Comparison of ENCODE assay signal across 9 cellular contexts in the genomic region with DNA sequence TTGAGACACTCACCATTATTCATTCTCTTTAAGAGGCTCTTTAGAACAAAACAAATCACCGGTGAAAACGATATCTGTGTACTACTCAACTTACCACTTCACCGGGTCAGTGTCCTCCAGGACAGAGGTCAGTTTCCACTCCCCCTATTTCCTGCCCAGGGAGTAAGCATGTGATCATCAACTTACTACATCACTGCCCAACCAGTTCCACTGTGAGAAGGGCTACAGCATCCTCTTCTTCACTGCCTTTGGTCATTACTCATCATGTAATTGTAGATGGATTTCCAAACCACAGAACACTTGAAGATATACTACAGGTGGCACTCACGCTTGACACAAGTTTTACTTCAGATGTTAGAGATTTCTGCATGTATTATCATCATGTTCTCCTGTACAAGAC. TPM values are rescaled to one million over a fixed set of nuclear protein-coding genes. Genes with fewer than 3 reads are reported as not detected.
A peak's percentile ranks its signal among the peaks of the same experiment; 100 is the strongest.
DNase-seq lines count a peak whose midpoint lies in the region; TF ChIP-seq lines count a peak whose summit lies in the region.
"Had no signal": no experiment of that assay in that cellular context is flagged by ENCODE, and none has a peak within 500 bp of the region (broad histone marks: within the 10 kb centered on the region; RNA-seq: fewer than 3 reads in every experiment).

No MANE protein-coding gene starts in this region.

- no peaks in the 10 kb centered on the region for H3K79me2 ChIP-seq in osteoblast (ENCODE audit: insufficient read depth, low read length)

- peaks cover 9% of the 10 kb centered on the region for H3K4me1 ChIP-seq in osteoblast (ENCODE audit: insufficient read depth, low read length)

- H4K20me1 ChIP-seq in osteoblast (ENCODE audit: insufficient read depth, low read length): no peaks in the 10 kb centered on the region

- H3K27ac Mint-ChIP-seq in glutamatergic neuron (ENCODE audit: unreplicated experiment): no peak overlapping the region

- no peak overlapping the region for H3K4me3 Mint-ChIP-seq in glutamatergic neuron (ENCODE audit: unreplicated experiment)

- peak overlapping the region; percentile 52 for H2AFZ ChIP-seq in osteoblast (ENCODE audit: low read length)

- no peaks in the 10 kb centered on the region for H3K36me3 ChIP-seq in osteoblast (ENCODE audit: insufficient read depth, low read length)

- H3K27me3 Mint-ChIP-seq in glutamatergic neuron (ENCODE audit: unreplicated experiment): peaks cover 5% of the 10 kb centered on the region

- peaks cover 7% of the 10 kb centered on the region for H3K9me3 Mint-ChIP-seq in glutamatergic neuron (ENCODE audit: unreplicated experiment)
- H3K9me3 Mint-ChIP-seq: naive thymus-derived CD8-positive, alpha-beta T cell had no signal

- TF ChIP-seq CTCF in choroid plexus epithelial cell (conservative IDR thresholded peaks at IDR 0.05; ENCODE audit: low read depth, low read length) (no peak), osteoblast (IDR thresholded peaks at IDR 0.05; ENCODE audit: extremely low read depth, low read depth, low read length) (no peak), glutamatergic neuron (IDR thresholded peaks at IDR 0.05; ENCODE audit: partially characterized antibody, unreplicated experiment) (no peak)

- peak overlapping the region; percentile 77 for H3K4me2 ChIP-seq in osteoblast (ENCODE audit: insufficient read depth, low read length)

- no peaks in the 10 kb centered on the region for H3K36me3 Mint-ChIP-seq in glutamatergic neuron (ENCODE audit: unreplicated experiment)
- H3K36me3 Mint-ChIP-seq: naive thymus-derived CD8-positive, alpha-beta T cell had no signal

- H3K27me3 ChIP-seq in osteoblast (ENCODE audit: insufficient read depth, low read length): peaks cover 31% of the 10 kb centered on the region

- H3K9me3 ChIP-seq in osteoblast (ENCODE audit: low read depth, low read length): no peaks in the 10 kb centered on the region

- H3K4me1 Mint-ChIP-seq in glutamatergic neuron (ENCODE audit: low read depth, unreplicated experiment): peaks cover 16% of the 10 kb centered on the region

- peak; percentile 38 for DNase-seq in NOMO-1 treated with DMSO at 0.1 percent for 48 hours (lab: John Stamatoyannopoulos, UW; ENCODE audit: unreplicated experiment)
- no peak for DNase-seq in NOMO-1 treated with dmso at 0.1 percent for 144 hours (lab: John Stamatoyannopoulos, UW; ENCODE audit: unreplicated experiment)
- DNase-seq in HK-2 (ENCODE audit: unreplicated experiment): peak; percentile 68
- DNase-seq in choroid plexus epithelial cell (ENCODE audit: low read depth): peak; percentile 92
- peak; percentile 78 for DNase-seq in osteoblast (ENCODE audit: insufficient read length, low spot score, missing footprints)
- no peak for DNase-seq in D341Med (ENCODE audit: low spot score)
- DNase-seq in NCI-H2171 treated with DMSO at 0.1 percent for 48 hours (lab: John Stamatoyannopoulos, UW): no peak
- no peak for DNase-seq in glutamatergic neuron

- H3K4me3 ChIP-seq in choroid plexus epithelial cell (ENCODE audit: low read depth, low read length) (peak overlapping the region; percentile 23), osteoblast (ENCODE audit: insufficient read depth, low read length) (peak overlapping the region; percentile 48)

- H3K27ac ChIP-seq in osteoblast (ENCODE audit: low read depth, low read length): peak overlapping the region; percentile 38

RNA-seq across cellular contexts. Expression of a gene that starts 5.7 kb away (rescaled TPM):
- total RNA-seq in osteoblast (under 0.01 and 0.36 TPM in 2 replicates), glutamatergic neuron (ENCODE audit: unreplicated experiment) (5.7 TPM)

Comparison
In these comparisons a context has a peak if more than half of its experiments do, and no peak if none do; other contexts are left out.
1. DNase-seq: peak in NOMO-1 treated with DMSO at 0.1 percent for 48 hours (single experiment), HK-2 (single experiment), choroid plexus epithelial cell (single experiment) and osteoblast (single experiment); none in NOMO-1 treated with dmso at 0.1 percent for 144 hours (single experiment), D341Med (single experiment), NCI-H2171 treated with DMSO at 0.1 percent for 48 hours (single experiment) and glutamatergic neuron (single experiment).